ENCODE assay signal across 9 cellular contexts in the genomic region with DNA sequence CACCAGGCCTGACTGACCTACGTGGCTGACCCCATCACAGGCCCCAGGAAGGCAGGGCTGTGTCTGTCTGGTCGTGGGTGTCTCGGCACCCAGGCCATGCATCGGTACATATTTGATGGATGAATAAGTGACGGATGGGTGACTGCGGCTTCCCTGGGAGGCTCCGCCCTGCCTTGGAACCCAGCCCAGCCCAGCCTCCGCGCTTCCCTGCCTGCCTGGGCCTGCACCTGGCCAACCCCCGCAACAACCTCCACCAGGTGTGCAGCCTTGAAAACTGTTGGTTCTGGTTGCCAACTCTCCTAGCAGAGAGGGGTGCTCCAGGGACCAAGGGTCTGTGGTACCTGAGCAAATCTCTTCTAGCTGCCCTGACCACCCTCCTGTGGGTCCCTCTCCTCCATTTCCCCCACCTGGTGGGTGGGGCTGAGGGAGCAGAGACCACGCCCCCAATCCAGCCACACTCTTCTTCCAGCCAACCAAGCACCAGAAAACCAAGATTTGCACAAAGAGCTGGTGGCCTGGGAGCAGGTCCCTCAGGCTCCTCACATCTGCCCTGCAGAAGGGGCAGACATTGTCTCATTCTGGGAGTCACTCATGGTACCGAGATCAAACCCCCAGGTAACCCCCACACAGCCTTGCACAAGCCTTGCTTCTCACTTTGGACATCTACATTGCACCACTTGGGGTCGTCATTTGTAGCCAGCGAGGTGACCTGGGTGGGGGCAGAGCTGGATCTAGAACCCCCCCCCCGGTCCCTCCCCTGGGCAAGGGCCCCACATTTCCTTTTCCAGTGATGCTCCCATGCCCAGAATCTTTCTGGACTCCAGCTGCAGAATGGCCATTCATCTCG.
A peak's percentile ranks its signal among the peaks of the same experiment; 100 is the strongest.
DNase-seq lines count a peak whose midpoint lies in the region; ATAC-seq and TF ChIP-seq lines count a peak whose summit lies in the region.
"Had no signal": no experiment of that assay in that cellular context is flagged by ENCODE, and none has a peak within 500 bp of the region (broad histone marks: within the 10 kb centered on the region; RNA-seq: fewer than 3 reads in every experiment).

No MANE protein-coding gene starts in this region.

- no peak overlapping the region for H3K27ac Mint-ChIP-seq in progenitor cell of endocrine pancreas

- no peak overlapping the region for H3K4me3 Mint-ChIP-seq in progenitor cell of endocrine pancreas (ENCODE audit: low read depth)

- H3K27me3 ChIP-seq in adipocyte (replicated peaks; ENCODE audit: control insufficient read depth, insufficient read depth, low read length) = peaks cover 15% of the 10 kb centered on the region

- H3K4me1 Mint-ChIP-seq in progenitor cell of endocrine pancreas (ENCODE audit: low read depth) = peaks cover 18% of the 10 kb centered on the region

- in situ Hi-C loops in Caki2 (cut with HindIII; ENCODE audit: low pct_unique_long_range_greater_than_20kb, low sequenced_read_pairs) = no loop called here

- no peaks in the 10 kb centered on the region for H3K4me1 ChIP-seq in adipocyte (ENCODE audit: control insufficient read depth, insufficient read depth, low read length)

- no peaks in the 10 kb centered on the region for H3K9me3 Mint-ChIP-seq in progenitor cell of endocrine pancreas (ENCODE audit: low read depth)

- DNase-seq in Caki2 (ENCODE audit: low read depth) (peak; percentile 65), NCI-H1105 treated with DMSO at 0.1 percent for 48 hours (lab: John Stamatoyannopoulos, UW) (peak; percentile 95), adipocyte (ENCODE audit: low read depth) (peak; percentile 11), mucosa of gallbladder (ENCODE audit: low spot score) (peak; percentile 52), globus pallidus (ENCODE audit: low spot score) (no peak), progenitor cell of endocrine pancreas (ENCODE audit: low spot score, unreplicated experiment) (no peak), GM10266 (ENCODE audit: extremely low spot score) (no peak)
- DNase-seq: activated effector memory CD4-positive, alpha-beta T cell treated with Interleukin-2 at 50 U/mL for 16 hours had no signal

- H3K36me3 ChIP-seq in adipocyte (ENCODE audit: control insufficient read depth, insufficient read depth, low read length, severe bottlenecking) = no peaks in the 10 kb centered on the region

- no peak overlapping the region for H3K9ac ChIP-seq in adipocyte (ENCODE audit: low read length)

- H3K9me3 ChIP-seq in adipocyte (ENCODE audit: control insufficient read depth, low read length) = no peaks in the 10 kb centered on the region

- H3K27me3 Mint-ChIP-seq in progenitor cell of endocrine pancreas = peaks cover 27% of the 10 kb centered on the region

- TF ChIP-seq CTCF in progenitor cell of endocrine pancreas (IDR thresholded peaks at IDR 0.05; ENCODE audit: unreplicated experiment) (no peak), GM10266 (IDR thresholded peaks at IDR 0.05; ENCODE audit: control insufficient read depth, insufficient read depth, low read depth, missing control alignments) (no peak)

- no peak overlapping the region for H3K4me3 ChIP-seq in adipocyte (ENCODE audit: low read length)

- no peak for ATAC-seq in HG02981 (IDR thresholded peaks at IDR 0.05; ENCODE audit: unreplicated experiment)

- H3K36me3 Mint-ChIP-seq in progenitor cell of endocrine pancreas (ENCODE audit: insufficient read depth) = no peaks in the 10 kb centered on the region

Comparison
In these comparisons a context has a peak if more than half of its experiments do, and no peak if none do; other contexts are left out.
1. DNase-seq: peak in Caki2 (single experiment), NCI-H1105 treated with DMSO at 0.1 percent for 48 hours (single experiment), adipocyte (single experiment) and mucosa of gallbladder (single experiment); none in globus pallidus (single experiment), progenitor cell of endocrine pancreas (single experiment) and GM10266 (single experiment).